14 cellular contexts compared by ENCODE assay signal in genomic region chr1:209692296-209692695, GRCh38. TPM values are rescaled to one million over a fixed set of nuclear protein-coding genes. Genes with fewer than 3 reads are reported as not detected.
A peak's percentile ranks its signal among the peaks of the same experiment; 100 is the strongest.
DNase-seq lines count a peak whose midpoint lies in the region; ATAC-seq and TF ChIP-seq lines count a peak whose summit lies in the region.
"Had no signal": no experiment of that assay in that cellular context is flagged by ENCODE, and none has a peak within 500 bp of the region (broad histone marks: within the 10 kb centered on the region; RNA-seq: fewer than 3 reads in every experiment).

No MANE protein-coding gene starts in this region.

- H3K4me1 ChIP-seq in osteoblast (ENCODE audit: insufficient read depth, low read length): peaks cover 12% of the 10 kb centered on the region
- H3K4me1 ChIP-seq: tibial artery had no signal

- H3K27ac ChIP-seq in osteoblast (ENCODE audit: low read depth, low read length): no peak overlapping the region
- H3K27ac ChIP-seq: tibial artery had no signal

- CTCF ChIA-PET in WTC11 (lab: Charles Lee): interaction anchor here (1.0 to 1.9 kb wide), 9 partner anchors 8 to 123 kb away, joined by 3 to 12 read pairs (median 4); partner anchors contain the start of gene CAMK1G

- no peak overlapping the region for H3K4me3 Mint-ChIP-seq in activated naive CD4-positive, alpha-beta T cell treated with anti-CD3 and anti-CD28 coated beads, Interleukin-2, amount 50 U/mL, for 24 hours
- H3K4me3 Mint-ChIP-seq in activated T-helper 2 cell treated with anti-CD3 and anti-CD28 coated beads, Interferon-gamma antibody, Interleukin-2, Interleukin-4, amounts not matched to agents 10 μg/mL and 5 μg/mL and 100 μg/mL, durations not matched to agents 14 hours and 24 hours and 36 hours (ENCODE audit: low read depth): no peak overlapping the region
- no peak overlapping the region for H3K4me3 Mint-ChIP-seq in WTC11
- H3K4me3 Mint-ChIP-seq: CD8-positive, alpha-beta memory T cell; endodermal cell; nephron progenitor cell had no signal

- H4K20me1 ChIP-seq in osteoblast (ENCODE audit: insufficient read depth, low read length): no peaks in the 10 kb centered on the region

- TF ChIP-seq CTCF in osteoblast (IDR thresholded peaks at IDR 0.05; ENCODE audit: extremely low read depth, low read depth, low read length) (no peak), WTC11 (IDR thresholded peaks at IDR 0.05) (no peak)

- no peak for DNase-seq in activated naive CD4-positive, alpha-beta T cell treated with Interleukin-2 at 50 U/mL for 16 hours
- DNase-seq in DMS53 treated with DMSO at 0.1 percent for 48 hours (lab: John Stamatoyannopoulos, UW; ENCODE audit: unreplicated experiment) (peak; percentile 6), osteoblast (ENCODE audit: insufficient read length, low spot score, missing footprints) (peak; percentile 47), WTC11 (ENCODE audit: low spot score) (no peak), anterior cingulate cortex (lab: John Stamatoyannopoulos, UW) (no peak), NCI-H510A treated with DMSO at 0.1 percent for 48 hours (lab: John Stamatoyannopoulos, UW) (no peak)
- no peak for DNase-seq in activated T-helper 2 cell treated with anti-CD3 and anti-CD28 coated beads, Interferon-gamma antibody, Interleukin-2, Interleukin-4, amounts not matched to agents 10 μg/mL and 5 μg/mL and 100 μg/mL, durations not matched to agents 14 hours and 24 hours and 36 hours (ENCODE audit: low spot score)

- no peak for ATAC-seq in WTC11

- no peaks in the 10 kb centered on the region for H3K27me3 Mint-ChIP-seq in activated naive CD4-positive, alpha-beta T cell treated with anti-CD3 and anti-CD28 coated beads, Interleukin-2, amount 50 U/mL, for 24 hours
- H3K27me3 Mint-ChIP-seq in activated T-helper 2 cell treated with anti-CD3 and anti-CD28 coated beads, Interferon-gamma antibody, Interleukin-2, Interleukin-4, amounts not matched to agents 10 μg/mL and 5 μg/mL and 100 μg/mL, durations not matched to agents 14 hours and 24 hours and 36 hours (ENCODE audit: low read depth): no peaks in the 10 kb centered on the region
- H3K27me3 Mint-ChIP-seq in WTC11 (ENCODE audit: low read depth): peaks cover 16% of the 10 kb centered on the region

- no peaks in the 10 kb centered on the region for H3K36me3 ChIP-seq in osteoblast (ENCODE audit: insufficient read depth, low read length)
- H3K36me3 ChIP-seq: tibial artery had no signal

- no peak overlapping the region for H3K4me3 ChIP-seq in osteoblast (ENCODE audit: insufficient read depth, low read length)
- H3K4me3 ChIP-seq: tibial artery had no signal

- H3K4me2 ChIP-seq in osteoblast (ENCODE audit: insufficient read depth, low read length): no peak overlapping the region

- no peaks in the 10 kb centered on the region for H3K9me3 Mint-ChIP-seq in activated naive CD4-positive, alpha-beta T cell treated with anti-CD3 and anti-CD28 coated beads, Interleukin-2, amount 50 U/mL, for 24 hours
- no peaks in the 10 kb centered on the region for H3K9me3 Mint-ChIP-seq in activated T-helper 2 cell treated with anti-CD3 and anti-CD28 coated beads, Interferon-gamma antibody, Interleukin-2, Interleukin-4, amounts not matched to agents 10 μg/mL and 5 μg/mL and 100 μg/mL, durations not matched to agents 14 hours and 24 hours and 36 hours
- no peaks in the 10 kb centered on the region for H3K9me3 Mint-ChIP-seq in WTC11
- H3K9me3 Mint-ChIP-seq: CD8-positive, alpha-beta memory T cell; endodermal cell; nephron progenitor cell had no signal

- H3K4me1 Mint-ChIP-seq in activated naive CD4-positive, alpha-beta T cell treated with anti-CD3 and anti-CD28 coated beads, Interleukin-2, amount 50 U/mL, for 24 hours: peaks cover 60% of the 10 kb centered on the region
- peaks cover 45% of the 10 kb centered on the region for H3K4me1 Mint-ChIP-seq in activated T-helper 2 cell treated with anti-CD3 and anti-CD28 coated beads, Interferon-gamma antibody, Interleukin-2, Interleukin-4, amounts not matched to agents 10 μg/mL and 5 μg/mL and 100 μg/mL, durations not matched to agents 14 hours and 24 hours and 36 hours (ENCODE audit: low read depth)
- peaks cover 4% of the 10 kb centered on the region for H3K4me1 Mint-ChIP-seq in WTC11
- H3K4me1 Mint-ChIP-seq: endodermal cell had no signal

- H2AFZ ChIP-seq in osteoblast (ENCODE audit: low read length): no peak overlapping the region

- H3K79me2 ChIP-seq in osteoblast (ENCODE audit: insufficient read depth, low read length): no peaks in the 10 kb centered on the region

- peak overlapping the region; percentile 72 for H3K27ac Mint-ChIP-seq in activated naive CD4-positive, alpha-beta T cell treated with anti-CD3 and anti-CD28 coated beads, Interleukin-2, amount 50 U/mL, for 24 hours
- H3K27ac Mint-ChIP-seq in activated T-helper 2 cell treated with anti-CD3 and anti-CD28 coated beads, Interferon-gamma antibody, Interleukin-2, Interleukin-4, amounts not matched to agents 10 μg/mL and 5 μg/mL and 100 μg/mL, durations not matched to agents 14 hours and 24 hours and 36 hours: peak overlapping the region; percentile 43
- H3K27ac Mint-ChIP-seq in WTC11: no peak overlapping the region
- H3K27ac Mint-ChIP-seq: endodermal cell, nephron progenitor cell had no signal

- no peaks in the 10 kb centered on the region for H3K36me3 Mint-ChIP-seq in activated naive CD4-positive, alpha-beta T cell treated with anti-CD3 and anti-CD28 coated beads, Interleukin-2, amount 50 U/mL, for 24 hours
- H3K36me3 Mint-ChIP-seq in activated T-helper 2 cell treated with anti-CD3 and anti-CD28 coated beads, Interferon-gamma antibody, Interleukin-2, Interleukin-4, amounts not matched to agents 10 μg/mL and 5 μg/mL and 100 μg/mL, durations not matched to agents 14 hours and 24 hours and 36 hours (ENCODE audit: low read depth): peaks cover 26% of the 10 kb centered on the region
- no peaks in the 10 kb centered on the region for H3K36me3 Mint-ChIP-seq in WTC11
- H3K36me3 Mint-ChIP-seq: CD8-positive, alpha-beta memory T cell had no signal

- POLR2A ChIA-PET in WTC11 (lab: Charles Lee): no interaction called here

- no peaks in the 10 kb centered on the region for H3K9me3 ChIP-seq in osteoblast (ENCODE audit: low read depth, low read length)
- H3K9me3 ChIP-seq: tibial artery had no signal

- intact Hi-C loops in activated T-helper 2 cell treated with anti-CD3 and anti-CD28 coated beads, Interferon-gamma antibody, Interleukin-2, Interleukin-4, amounts not matched to agents 10 μg/mL and 5 μg/mL and 100 μg/mL, durations not matched to agents 14 hours and 24 hours and 36 hours (cut with micrococcal nuclease): loop anchor here (2.0 kb wide), 2 partner anchors 115 to 123 kb away; no protein-coding TSS in a partner anchor

- H3K27me3 ChIP-seq in osteoblast (ENCODE audit: insufficient read depth, low read length): peaks cover 18% of the 10 kb centered on the region

TF ChIP-seq in WTC11, 78 proteins besides CTCF, POLR2A, EP300 and RAD21 (continues in another document):
- TF ChIP-seq STAT6 (CRISPR knock-in tag; conservative IDR thresholded peaks at IDR 0.05; ENCODE audit: low read depth) (no peak), NFATC4 (CRISPR knock-in tag; IDR thresholded peaks at IDR 0.05) (no peak), FOXK1 (CRISPR knock-in tag; IDR thresholded peaks at IDR 0.05) (no peak), SP1 (CRISPR knock-in tag; conservative IDR thresholded peaks at IDR 0.05) (no peak), ZBTB43 (CRISPR knock-in tag; IDR thresholded peaks at IDR 0.05) (no peak)

RNA-seq across cellular contexts. Expression of gene HSD11B1, which starts 12.3 kb away (rescaled TPM):
- total RNA-seq in activated T-helper 2 cell treated with anti-CD3 and anti-CD28 coated beads, Interferon-gamma antibody, Interleukin-2, Interleukin-4, amounts not matched to agents 10 μg/mL and 5 μg/mL and 100 μg/mL, durations not matched to agents 14 hours and 24 hours and 36 hours: 8.2 and 8.6 TPM in 2 replicates
- 0.88 and 1.8 TPM in 2 replicates for total RNA-seq in osteoblast
- 0.41 TPM in 1 of 3 replicates, not detected in the others for total RNA-seq in WTC11 (2021)
- total RNA-seq: endodermal cell, H4, NCI-H460 had no signal

RNA-seq across cellular contexts. Expression of gene G0S2, which starts 17.1 kb away (rescaled TPM):
- 49.3 and 49.4 TPM in 2 replicates for total RNA-seq in activated T-helper 2 cell treated with anti-CD3 and anti-CD28 coated beads, Interferon-gamma antibody, Interleukin-2, Interleukin-4, amounts not matched to agents 10 μg/mL and 5 μg/mL and 100 μg/mL, durations not matched to agents 14 hours and 24 hours and 36 hours
- 10.5 and 11.2 TPM in 2 replicates for total RNA-seq in osteoblast
- 0.57 to 0.92 TPM (median 0.81 TPM) in 3 replicates for total RNA-seq in WTC11 (2021)
- total RNA-seq: endodermal cell had no signal

RNA-seq across cellular contexts. Expression of gene LAMB3, which starts 40.1 kb away (rescaled TPM):
- total RNA-seq in activated T-helper 2 cell treated with anti-CD3 and anti-CD28 coated beads, Interferon-gamma antibody, Interleukin-2, Interleukin-4, amounts not matched to agents 10 μg/mL and 5 μg/mL and 100 μg/mL, durations not matched to agents 14 hours and 24 hours and 36 hours: 11.3 and 11.5 TPM in 2 replicates
- total RNA-seq in osteoblast: 5.4 and 9.7 TPM in 2 replicates
- 0.53 to 0.85 TPM (median 0.60 TPM) in 3 replicates for total RNA-seq in WTC11 (2021)

Comparison
In these comparisons a context has a peak if more than half of its experiments do, and no peak if none do; other contexts are left out.
1. DNase-seq: peak in DMS53 treated with DMSO at 0.1 percent for 48 hours (single experiment) and osteoblast (single experiment); none in activated naive CD4-positive, alpha-beta T cell treated with Interleukin-2 at 50 U/mL for 16 hours (single experiment), activated T-helper 2 cell treated with anti-CD3 and anti-CD28 coated beads, Interferon-gamma antibody, Interleukin-2, Interleukin-4, amounts not matched to agents 10 μg/mL and 5 μg/mL and 100 μg/mL, durations not matched to agents 14 hours and 24 hours and 36 hours (single experiment), WTC11 (single experiment), anterior cingulate cortex (0 of 58) and NCI-H510A treated with DMSO at 0.1 percent for 48 hours (single experiment).